18 cellular contexts compared by ENCODE assay signal in the genomic region with DNA sequence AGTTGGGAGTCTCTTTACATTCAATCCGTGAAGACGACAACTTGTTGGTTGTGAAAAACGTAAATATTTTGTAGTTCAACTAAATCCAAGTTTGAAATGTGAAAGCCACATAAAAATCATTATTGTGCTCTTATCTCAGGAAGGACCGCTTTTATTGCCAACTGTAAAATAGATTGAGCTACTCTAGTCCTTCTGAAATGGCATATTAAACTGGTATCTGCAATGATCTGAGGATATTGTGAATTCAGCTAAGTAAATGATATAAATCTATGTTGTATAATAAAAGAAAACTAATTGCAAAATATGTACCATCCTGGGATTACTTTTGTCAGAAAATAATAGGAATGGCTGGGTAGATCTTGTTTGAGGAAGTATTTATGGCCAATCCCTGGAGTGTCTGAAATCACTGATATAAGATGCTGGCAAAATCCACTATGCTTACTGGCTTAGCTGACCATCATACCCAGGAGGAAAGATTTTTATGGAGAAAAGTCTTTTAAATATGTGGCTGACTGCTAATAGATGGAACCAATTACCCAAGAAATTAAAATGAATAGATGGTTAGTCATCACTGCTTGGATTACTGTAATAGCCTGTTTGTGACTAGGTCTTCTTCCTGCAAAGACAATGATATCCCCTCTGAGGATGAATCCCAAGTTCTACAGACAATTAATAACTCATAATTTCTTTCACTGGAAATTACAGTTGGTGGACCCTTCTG.
"Had no signal": no experiment of that assay in that cellular context is flagged by ENCODE, and none has a peak within 500 bp of the region (broad histone marks: within the 10 kb centered on the region; RNA-seq: fewer than 3 reads in every experiment).

No MANE protein-coding gene starts in this region.

- H3K9me3 ChIP-seq: uterus had no signal

- H3K4me3 ChIP-seq: ascending aorta, breast epithelium, tibial nerve, uterus had no signal

- H3K4me1 ChIP-seq: ascending aorta, breast epithelium, uterus had no signal

- H3K36me3 ChIP-seq: ascending aorta, breast epithelium, tibial nerve, uterus had no signal

- DNase-seq: activated naive CD4-positive, alpha-beta T cell treated with Interleukin-2 at 50 U/mL for 16 hours; effector memory CD8-positive, alpha-beta T cell; hippocampal formation; left ventricle myocardium superior; mesenchymal stem cell; natural killer cell; nucleus accumbens; posterior cingulate gyrus; retina; stimulated activated CD4-positive, alpha-beta T cell treated with anti-CD3 and anti-CD28 coated beads, Interleukin-15, amount 100 ng/mL, for 24 hours; stimulated activated CD4-positive, alpha-beta T cell treated with anti-CD3 and anti-CD28 coated beads, Interleukin-4, amount 100 ng/mL, for 1 hour; stimulated activated naive B cell treated with anti-CD40 and anti-IgM and Interleukin-4, amounts not matched to agents 10 μg/mL and 1 μg/mL and 100 μg/mL, for 72 hours; uterus had no signal

- H3K27me3 ChIP-seq: ascending aorta, breast epithelium, tibial nerve, uterus had no signal

- ATAC-seq: activated T-helper 17 cell treated with anti-CD3 and anti-CD28 coated beads, Interleukin-2, amount 50 U/mL, for 72 hours; effector memory CD8-positive, alpha-beta T cell; left ventricle myocardium superior; natural killer cell; stimulated activated naive B cell treated with anti-CD40 and anti-IgM and Interleukin-4, amounts not matched to agents 10 μg/mL and 1 μg/mL and 100 μg/mL, for 72 hours had no signal

- H3K27ac ChIP-seq: ascending aorta, breast epithelium, epithelial cell of prostate, uterus had no signal
